2 cellular contexts compared by ENCODE assay signal in the genomic region with DNA sequence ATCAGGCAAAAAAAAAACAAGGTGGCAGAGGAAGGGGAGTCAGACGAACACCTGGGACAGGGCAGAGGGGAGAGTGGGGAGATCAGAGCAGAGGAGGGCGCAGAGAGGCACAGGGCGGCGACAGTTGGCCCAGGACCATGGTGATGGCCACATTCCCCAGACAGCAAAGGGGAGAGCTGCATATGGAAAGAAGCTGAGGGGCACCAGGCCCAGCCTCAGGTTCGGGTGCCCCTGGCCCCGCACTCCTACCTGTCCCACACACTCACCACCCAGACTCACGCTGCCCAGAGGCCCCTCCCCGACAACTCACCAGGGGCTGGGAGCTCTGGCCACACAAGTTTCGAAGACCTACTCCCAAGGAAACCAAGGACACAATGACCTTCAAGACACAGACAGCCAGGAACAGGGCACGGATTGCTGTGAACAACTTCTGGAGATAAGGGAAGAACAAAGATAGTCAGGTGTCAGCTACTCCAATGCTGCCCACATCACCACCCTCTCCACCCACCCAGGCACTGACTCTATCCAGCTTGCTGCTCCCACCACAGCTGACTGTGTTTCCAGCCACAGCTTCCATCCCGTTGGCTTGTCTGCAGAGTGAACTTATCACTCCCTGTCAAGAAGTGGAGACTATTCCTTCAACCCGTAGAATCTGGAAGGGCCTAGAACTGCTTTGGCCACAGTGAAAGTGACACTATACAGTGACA.
TF ChIP-seq lines count a peak whose summit lies in the region.

No MANE protein-coding gene starts in this region.

TF ChIP-seq in SK-N-SH, 30 proteins besides CTCF, POLR2A, EP300 and RAD21:
- TF ChIP-seq, protein P1, sequence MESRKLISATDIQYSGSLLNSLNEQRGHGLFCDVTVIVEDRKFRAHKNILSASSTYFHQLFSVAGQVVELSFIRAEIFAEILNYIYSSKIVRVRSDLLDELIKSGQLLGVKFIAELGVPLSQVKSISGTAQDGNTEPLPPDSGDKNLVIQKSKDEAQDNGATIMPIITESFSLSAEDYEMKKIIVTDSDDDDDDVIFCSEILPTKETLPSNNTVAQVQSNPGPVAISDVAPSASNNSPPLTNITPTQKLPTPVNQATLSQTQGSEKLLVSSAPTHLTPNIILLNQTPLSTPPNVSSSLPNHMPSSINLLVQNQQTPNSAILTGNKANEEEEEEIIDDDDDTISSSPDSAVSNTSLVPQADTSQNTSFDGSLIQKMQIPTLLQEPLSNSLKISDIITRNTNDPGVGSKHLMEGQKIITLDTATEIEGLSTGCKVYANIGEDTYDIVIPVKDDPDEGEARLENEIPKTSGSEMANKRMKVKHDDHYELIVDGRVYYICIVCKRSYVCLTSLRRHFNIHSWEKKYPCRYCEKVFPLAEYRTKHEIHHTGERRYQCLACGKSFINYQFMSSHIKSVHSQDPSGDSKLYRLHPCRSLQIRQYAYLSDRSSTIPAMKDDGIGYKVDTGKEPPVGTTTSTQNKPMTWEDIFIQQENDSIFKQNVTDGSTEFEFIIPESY (IDR thresholded peaks at IDR 0.05; ENCODE audit: borderline replicate concordance, low read depth) = no peak
- TF ChIP-seq, protein P2, sequence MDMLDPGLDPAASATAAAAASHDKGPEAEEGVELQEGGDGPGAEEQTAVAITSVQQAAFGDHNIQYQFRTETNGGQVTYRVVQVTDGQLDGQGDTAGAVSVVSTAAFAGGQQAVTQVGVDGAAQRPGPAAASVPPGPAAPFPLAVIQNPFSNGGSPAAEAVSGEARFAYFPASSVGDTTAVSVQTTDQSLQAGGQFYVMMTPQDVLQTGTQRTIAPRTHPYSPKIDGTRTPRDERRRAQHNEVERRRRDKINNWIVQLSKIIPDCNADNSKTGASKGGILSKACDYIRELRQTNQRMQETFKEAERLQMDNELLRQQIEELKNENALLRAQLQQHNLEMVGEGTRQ (IDR thresholded peaks at IDR 0.05; ENCODE audit: borderline replicate concordance, low read depth, low read length) = no peak
- TF ChIP-seq JUND (IDR thresholded peaks at IDR 0.05) = no peak
- no peak for TF ChIP-seq MEF2A (IDR thresholded peaks at IDR 0.05; ENCODE audit: borderline replicate concordance, low read depth)
- TF ChIP-seq MAX (IDR thresholded peaks at IDR 0.05; ENCODE audit: low read depth) = no peak
- TF ChIP-seq TEAD4 (IDR thresholded peaks at IDR 0.05; ENCODE audit: borderline replicate concordance, insufficient read depth) = no peak
- no peak for TF ChIP-seq RCOR1 (IDR thresholded peaks at IDR 0.05; ENCODE audit: low read length)
- no peak for TF ChIP-seq GATA2 (CRISPR knock-in tag; IDR thresholded peaks at IDR 0.05)
- TF ChIP-seq FOSL2 (IDR thresholded peaks at IDR 0.05; ENCODE audit: borderline replicate concordance, low read depth) = no peak

TF ChIP-seq in SK-N-SH treated with all-trans-retinoic acid at 6 μM for 48 hours, 23 proteins besides CTCF, POLR2A, EP300 and RAD21 (continued from another document):
- TF ChIP-seq BACH2 (CRISPR knock-in tag; IDR thresholded peaks at IDR 0.05; ENCODE audit: borderline replicate concordance) (no peak), ISL1 (CRISPR knock-in tag; IDR thresholded peaks at IDR 0.05) (no peak), OSR1 (CRISPR knock-in tag; IDR thresholded peaks at IDR 0.05) (no peak), ZC3H10 (CRISPR knock-in tag; IDR thresholded peaks at IDR 0.05) (no peak), PPARA (CRISPR knock-in tag; IDR thresholded peaks at IDR 0.05; ENCODE audit: borderline replicate concordance) (no peak), SNAI2 (CRISPR knock-in tag; IDR thresholded peaks at IDR 0.05) (no peak), TOX (CRISPR knock-in tag; IDR thresholded peaks at IDR 0.05; ENCODE audit: borderline replicate concordance) (no peak), TCF4 (CRISPR knock-in tag; IDR thresholded peaks at IDR 0.05; ENCODE audit: borderline replicate concordance) (no peak), CREB5 (CRISPR knock-in tag; IDR thresholded peaks at IDR 0.05; ENCODE audit: low read depth) (no peak), ZFP3 (CRISPR knock-in tag; IDR thresholded peaks at IDR 0.05) (no peak), ZFP30 (CRISPR knock-in tag; IDR thresholded peaks at IDR 0.05) (no peak), ARNTL (CRISPR knock-in tag; IDR thresholded peaks at IDR 0.05; ENCODE audit: borderline replicate concordance, low read depth) (no peak), PATZ1 (CRISPR knock-in tag; IDR thresholded peaks at IDR 0.05; ENCODE audit: borderline replicate concordance) (no peak), ZNF70 (CRISPR knock-in tag; IDR thresholded peaks at IDR 0.05) (no peak), ZNF8 (CRISPR knock-in tag; IDR thresholded peaks at IDR 0.05) (no peak), RARB (CRISPR knock-in tag; IDR thresholded peaks at IDR 0.05) (no peak)
- TF ChIP-seq, protein P3, sequence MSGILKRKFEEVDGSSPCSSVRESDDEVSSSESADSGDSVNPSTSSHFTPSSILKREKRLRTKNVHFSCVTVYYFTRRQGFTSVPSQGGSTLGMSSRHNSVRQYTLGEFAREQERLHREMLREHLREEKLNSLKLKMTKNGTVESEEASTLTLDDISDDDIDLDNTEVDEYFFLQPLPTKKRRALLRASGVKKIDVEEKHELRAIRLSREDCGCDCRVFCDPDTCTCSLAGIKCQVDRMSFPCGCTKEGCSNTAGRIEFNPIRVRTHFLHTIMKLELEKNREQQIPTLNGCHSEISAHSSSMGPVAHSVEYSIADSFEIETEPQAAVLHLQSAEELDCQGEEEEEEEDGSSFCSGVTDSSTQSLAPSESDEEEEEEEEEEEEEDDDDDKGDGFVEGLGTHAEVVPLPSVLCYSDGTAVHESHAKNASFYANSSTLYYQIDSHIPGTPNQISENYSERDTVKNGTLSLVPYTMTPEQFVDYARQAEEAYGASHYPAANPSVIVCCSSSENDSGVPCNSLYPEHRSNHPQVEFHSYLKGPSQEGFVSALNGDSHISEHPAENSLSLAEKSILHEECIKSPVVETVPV (CRISPR knock-in tag; IDR thresholded peaks at IDR 0.05) = no peak
- TF ChIP-seq, protein P4, sequence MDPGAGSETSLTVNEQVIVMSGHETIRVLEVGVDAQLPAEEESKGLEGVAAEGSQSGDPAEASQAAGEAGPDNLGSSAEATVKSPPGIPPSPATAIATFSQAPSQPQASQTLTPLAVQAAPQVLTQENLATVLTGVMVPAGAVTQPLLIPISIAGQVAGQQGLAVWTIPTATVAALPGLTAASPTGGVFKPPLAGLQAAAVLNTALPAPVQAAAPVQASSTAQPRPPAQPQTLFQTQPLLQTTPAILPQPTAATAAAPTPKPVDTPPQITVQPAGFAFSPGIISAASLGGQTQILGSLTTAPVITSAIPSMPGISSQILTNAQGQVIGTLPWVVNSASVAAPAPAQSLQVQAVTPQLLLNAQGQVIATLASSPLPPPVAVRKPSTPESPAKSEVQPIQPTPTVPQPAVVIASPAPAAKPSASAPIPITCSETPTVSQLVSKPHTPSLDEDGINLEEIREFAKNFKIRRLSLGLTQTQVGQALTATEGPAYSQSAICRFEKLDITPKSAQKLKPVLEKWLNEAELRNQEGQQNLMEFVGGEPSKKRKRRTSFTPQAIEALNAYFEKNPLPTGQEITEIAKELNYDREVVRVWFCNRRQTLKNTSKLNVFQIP (CRISPR knock-in tag; IDR thresholded peaks at IDR 0.05; ENCODE audit: borderline replicate concordance, low read depth) = no peak
